Comparison of ENCODE assay signal across 17 cellular contexts in genomic region chr3:58754074-58754473, GRCh38.
A peak's percentile ranks its signal among the peaks of the same experiment; 100 is the strongest.
DNase-seq lines count a peak whose midpoint lies in the region; ATAC-seq and TF ChIP-seq lines count a peak whose summit lies in the region.
"Had no signal": no experiment of that assay in that cellular context is flagged by ENCODE, and none has a peak within 500 bp of the region (broad histone marks: within the 10 kb centered on the region; RNA-seq: fewer than 3 reads in every experiment).

No MANE protein-coding gene starts in this region.

- ATAC-seq in GM18502 (IDR thresholded peaks at IDR 0.05; ENCODE audit: poor library complexity, unreplicated experiment) (peak; percentile 84), GM19397 (IDR thresholded peaks at IDR 0.05; ENCODE audit: unreplicated experiment) (peak; percentile 67), HG02870 (IDR thresholded peaks at IDR 0.05; ENCODE audit: unreplicated experiment) (peak; percentile 49), HG03520 (IDR thresholded peaks at IDR 0.05; ENCODE audit: unreplicated experiment) (peak; percentile 66)
- ATAC-seq: CD8-positive, alpha-beta T cell; foreskin keratinocyte; upper lobe of right lung; WTC11 had no signal

- H3K36me3 Mint-ChIP-seq in glutamatergic neuron (ENCODE audit: unreplicated experiment), result no peaks in the 10 kb centered on the region
- H3K36me3 Mint-ChIP-seq: CD8-positive, alpha-beta T cell; WTC11 had no signal

- no peak overlapping the region for H3K27ac Mint-ChIP-seq in glutamatergic neuron (ENCODE audit: unreplicated experiment)
- H3K27ac Mint-ChIP-seq: CD8-positive, alpha-beta T cell; progenitor cell of endocrine pancreas; WTC11 had no signal

- H3K4me3 Mint-ChIP-seq in glutamatergic neuron (ENCODE audit: unreplicated experiment), result no peak overlapping the region
- H3K4me3 Mint-ChIP-seq: CD8-positive, alpha-beta T cell; WTC11 had no signal

- H3K27me3 Mint-ChIP-seq in glutamatergic neuron (ENCODE audit: unreplicated experiment), result no peaks in the 10 kb centered on the region
- H3K27me3 Mint-ChIP-seq: progenitor cell of endocrine pancreas had no signal

- peaks cover 3% of the 10 kb centered on the region for H3K4me1 Mint-ChIP-seq in glutamatergic neuron (ENCODE audit: low read depth, unreplicated experiment)
- H3K4me1 Mint-ChIP-seq: WTC11 had no signal

- DNase-seq in glutamatergic neuron (no peak), HUDEP-2 (lab: John Stamatoyannopoulos, UW; ENCODE audit: unreplicated experiment in 76 of 76) (no peak), NCI-H2081 treated with DMSO at 0.1 percent for 48 hours (lab: John Stamatoyannopoulos, UW) (no peak), COLO668 (lab: John Stamatoyannopoulos, UW; ENCODE audit: unreplicated experiment) (no peak)
- DNase-seq: ACHN; CD8-positive, alpha-beta T cell; foreskin keratinocyte; NCI-H1417; NCI-H345; stimulated activated naive CD4-positive, alpha-beta T cell treated with Interleukin-2 at 50 U/mL for 16 hours; upper lobe of right lung had no signal

- H3K9me3 Mint-ChIP-seq in glutamatergic neuron (ENCODE audit: unreplicated experiment), result no peaks in the 10 kb centered on the region
- H3K9me3 Mint-ChIP-seq: CD8-positive, alpha-beta T cell; WTC11 had no signal

- TF ChIP-seq CTCF in glutamatergic neuron (IDR thresholded peaks at IDR 0.05; ENCODE audit: partially characterized antibody, unreplicated experiment), result no peak
